29 cellular contexts compared by ENCODE assay signal in the genomic region with DNA sequence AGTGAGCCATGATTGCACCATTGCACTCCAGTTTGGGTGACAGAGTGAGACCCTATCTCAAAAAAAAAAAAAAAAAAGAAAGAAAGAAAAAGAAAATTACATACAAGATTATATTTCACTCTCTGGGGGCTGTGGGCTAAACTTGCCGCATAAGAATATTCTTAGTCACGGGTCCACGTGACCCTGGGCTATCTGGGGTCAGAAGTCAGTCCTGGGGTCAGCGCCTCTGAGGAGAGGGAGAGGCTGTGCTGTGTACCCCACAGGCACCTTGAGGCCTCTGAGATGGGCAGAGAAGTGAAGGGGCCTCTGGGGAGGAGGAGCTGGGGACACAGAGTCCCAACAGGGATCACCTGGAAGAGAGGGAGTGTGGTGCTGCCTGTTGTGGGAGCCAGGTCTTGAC. TPM values are rescaled to one million over a fixed set of nuclear protein-coding genes. Genes with fewer than 3 reads are reported as not detected.
"Had no signal": no experiment of that assay in that cellular context is flagged by ENCODE, and none has a peak within 500 bp of the region (broad histone marks: within the 10 kb centered on the region; RNA-seq: fewer than 3 reads in every experiment).

No MANE protein-coding gene starts in this region.

- H3K27me3 ChIP-seq: brain microvascular endothelial cell, cardiac muscle cell had no signal

- H3K4me1 Mint-ChIP-seq: activated T-helper 17 cell treated with anti-CD3 and anti-CD28 coated beads, Interleukin-2, amount 50 U/mL, for 72 hours had no signal

- H3K27me3 Mint-ChIP-seq: activated CD4-positive, alpha-beta T cell treated with anti-CD3 and anti-CD28 coated beads for 36 hours; activated naive CD8-positive, alpha-beta T cell treated with anti-CD3 and anti-CD28 coated beads for 36 hours; activated T-helper 17 cell treated with anti-CD3 and anti-CD28 coated beads, Interleukin-2, amount 50 U/mL, for 72 hours had no signal

- ATAC-seq: activated CD4-positive, alpha-beta T cell treated with anti-CD3 and anti-CD28 coated beads for 36 hours; activated T-helper 17 cell treated with anti-CD3 and anti-CD28 coated beads, Interleukin-2, amount 50 U/mL, for 72 hours had no signal

- H3K9me3 Mint-ChIP-seq: activated CD4-positive, alpha-beta memory T cell treated with anti-CD3 and anti-CD28 coated beads, Interleukin-2, amount 10 ng/mL, durations not matched to agents 7 days and 5 days; activated naive CD4-positive, alpha-beta T cell treated with anti-CD3 and anti-CD28 coated beads, Interleukin-2, amount 10 ng/mL, durations not matched to agents 7 days and 5 days; activated naive CD8-positive, alpha-beta T cell treated with anti-CD3 and anti-CD28 coated beads for 36 hours; activated T-helper 17 cell treated with anti-CD3 and anti-CD28 coated beads, Interleukin-2, amount 50 U/mL, for 72 hours; T-helper 1 cell treated with Interleukin-12 subunit alpha and Interleukin-12 subunit beta and Interleukin-4 antibody, amounts not matched to agents 30 μg/mL and 1 μg/mL, for 36 hours; WTC11 had no signal

- H3K4me3 ChIP-seq: cardiac muscle cell, PC-9 had no signal

- H3K4me3 Mint-ChIP-seq: activated CD4-positive, alpha-beta memory T cell treated with anti-CD3 and anti-CD28 coated beads, Interleukin-2, amount 10 ng/mL, durations not matched to agents 7 days and 5 days; activated CD4-positive, alpha-beta T cell treated with anti-CD3 and anti-CD28 coated beads for 36 hours; activated naive CD4-positive, alpha-beta T cell treated with anti-CD3 and anti-CD28 coated beads, Interleukin-2, amount 10 ng/mL, durations not matched to agents 7 days and 5 days; activated naive CD8-positive, alpha-beta T cell treated with anti-CD3 and anti-CD28 coated beads for 36 hours; activated T-helper 17 cell treated with anti-CD3 and anti-CD28 coated beads, Interleukin-2, amount 50 U/mL, for 72 hours; T-helper 1 cell treated with Interleukin-12 subunit alpha and Interleukin-12 subunit beta and Interleukin-4 antibody, amounts not matched to agents 30 μg/mL and 1 μg/mL, for 36 hours; WTC11 had no signal

- DNase-seq: activated CD4-positive, alpha-beta memory T cell treated with anti-CD3 and anti-CD28 coated beads, Interleukin-2, amount 10 ng/mL, durations not matched to agents 7 days and 5 days; activated CD4-positive, alpha-beta T cell treated with anti-CD3 and anti-CD28 coated beads for 36 hours; activated CD4-positive, alpha-beta T cell treated with anti-CD3 and anti-CD28 coated beads, Interleukin-2, amount 50 U/mL, for 1 hour; activated gamma-delta T cell treated with Interleukin-2 at 50 U/mL for 16 hours; activated naive CD4-positive, alpha-beta T cell treated with anti-CD3 and anti-CD28 coated beads, Interleukin-2, amount 10 ng/mL, durations not matched to agents 7 days and 5 days; activated naive CD8-positive, alpha-beta T cell treated with anti-CD3 and anti-CD28 coated beads for 36 hours; activated T-cell treated with anti-CD3 and anti-CD28 coated beads for 4 hours; activated T-cell treated with anti-CD3 and anti-CD28 coated beads, Interleukin-2, amount 50 U/mL, for 48 hours; brain microvascular endothelial cell; cerebellar nuclear complex; Karpas-422; NCI-H1105 treated with DMSO at 0.1 percent for 48 hours; NCI-H146; NCI-H1930; NCI-H2171 treated with DMSO at 0.1 percent for 48 hours; NCI-H345; NCI-H510A; NCI-H526 treated with DMSO at 0.1 percent for 48 hours; NK-92 treated with Interleukin-12 subunit alpha and Interleukin-12 subunit beta, amount 100 ng/mL, for 24 hours; PC-9; SHP77 treated with DMSO at 0.1 percent for 48 hours; T-helper 9 cell had no signal

- H3K36me3 ChIP-seq: brain microvascular endothelial cell, cardiac muscle cell had no signal

- H3K27ac Mint-ChIP-seq: activated CD4-positive, alpha-beta memory T cell treated with anti-CD3 and anti-CD28 coated beads, Interleukin-2, amount 10 ng/mL, durations not matched to agents 7 days and 5 days; activated CD4-positive, alpha-beta T cell treated with anti-CD3 and anti-CD28 coated beads for 36 hours; activated naive CD4-positive, alpha-beta T cell treated with anti-CD3 and anti-CD28 coated beads, Interleukin-2, amount 10 ng/mL, durations not matched to agents 7 days and 5 days; activated naive CD8-positive, alpha-beta T cell treated with anti-CD3 and anti-CD28 coated beads for 36 hours; T-helper 1 cell treated with Interleukin-12 subunit alpha and Interleukin-12 subunit beta and Interleukin-4 antibody, amounts not matched to agents 30 μg/mL and 1 μg/mL, for 36 hours; WTC11 had no signal

- H3K27ac ChIP-seq: brain microvascular endothelial cell, cardiac muscle cell, PC-9 had no signal

- H3K36me3 Mint-ChIP-seq: activated naive CD4-positive, alpha-beta T cell treated with anti-CD3 and anti-CD28 coated beads, Interleukin-2, amount 10 ng/mL, durations not matched to agents 7 days and 5 days; activated naive CD8-positive, alpha-beta T cell treated with anti-CD3 and anti-CD28 coated beads for 36 hours; WTC11 had no signal

- H2AFZ ChIP-seq: PC-9 had no signal

- H3K4me2 ChIP-seq: PC-9 had no signal

RNA-seq across cellular contexts. Expression of gene CD79B, which starts 5.8 kb away (rescaled TPM):
- total RNA-seq: cardiac muscle cell, PC-9 had no signal

RNA-seq across cellular contexts. Expression of gene GH1, which starts 19.3 kb away (rescaled TPM):
- total RNA-seq: activated CD4-positive, alpha-beta memory T cell treated with anti-CD3 and anti-CD28 coated beads, Interleukin-2, amount 10 ng/mL, durations not matched to agents 7 days and 5 days; activated CD8-positive, alpha-beta memory T cell treated with anti-CD3 and anti-CD28 coated beads for 36 hours; activated naive CD8-positive, alpha-beta T cell treated with anti-CD3 and anti-CD28 coated beads for 36 hours; cardiac muscle cell; PC-9; SK-MEL-5; WTC11 had no signal
- polyA plus RNA-seq: adipose tissue, cardiac muscle cell had no signal

RNA-seq across cellular contexts. Expression of gene CSHL1, which starts 26.9 kb away (rescaled TPM):
- total RNA-seq: activated CD4-positive, alpha-beta memory T cell treated with anti-CD3 and anti-CD28 coated beads, Interleukin-2, amount 10 ng/mL, durations not matched to agents 7 days and 5 days; activated CD4-positive, alpha-beta T cell treated with anti-CD3 and anti-CD28 coated beads for 36 hours; activated CD8-positive, alpha-beta memory T cell treated with anti-CD3 and anti-CD28 coated beads for 36 hours; activated naive CD8-positive, alpha-beta T cell treated with anti-CD3 and anti-CD28 coated beads for 36 hours; cardiac muscle cell; PC-9; SK-MEL-5; WTC11 had no signal
- polyA plus RNA-seq: adipose tissue, cardiac muscle cell had no signal

RNA-seq across cellular contexts. Expression of gene SCN4A, which starts 34.8 kb away (rescaled TPM):
- total RNA-seq: SK-MEL-5 had no signal
- polyA plus RNA-seq: cardiac muscle cell had no signal

RNA-seq across cellular contexts. Expression of gene CSH1, which starts 41.5 kb away (rescaled TPM):
- total RNA-seq: activated CD4-positive, alpha-beta memory T cell treated with anti-CD3 and anti-CD28 coated beads, Interleukin-2, amount 10 ng/mL, durations not matched to agents 7 days and 5 days; activated CD4-positive, alpha-beta T cell treated with anti-CD3 and anti-CD28 coated beads for 36 hours; activated CD8-positive, alpha-beta memory T cell treated with anti-CD3 and anti-CD28 coated beads for 36 hours; activated naive CD8-positive, alpha-beta T cell treated with anti-CD3 and anti-CD28 coated beads for 36 hours; cardiac muscle cell; PC-9; SK-MEL-5; WTC11 had no signal
- polyA plus RNA-seq: adipose tissue, cardiac muscle cell had no signal
